ENCODE assay signal across 1 cellular context in genomic region chr1:150765229-150765976, GRCh38.
TF ChIP-seq lines count a peak whose summit lies in the region.

TSS of gene CTSS (minus strand) at chr1:150765778. CDS start at chr1:150764763, 1,015 bp downstream.

TF ChIP-seq in GM12878, 131 proteins besides CTCF, POLR2A, EP300 and RAD21 (continued from another document and continues in another):
- peak; percentile 100 for TF ChIP-seq SPI1 (IDR thresholded peaks at IDR 0.05; ENCODE audit: borderline replicate concordance, insufficient read depth, low read depth, low read length)
- no peak for TF ChIP-seq IRF3 (IDR thresholded peaks at IDR 0.05)
- TF ChIP-seq KLF5 (IDR thresholded peaks at IDR 0.05; ENCODE audit: partially characterized antibody): no peak
- no peak for TF ChIP-seq NR2C1 (IDR thresholded peaks at IDR 0.05)
- TF ChIP-seq MLLT1 (IDR thresholded peaks at IDR 0.05): 0 out of 2 replicates have a peak, but pooled peaks have one; percentile 10
- no peak for TF ChIP-seq TBL1XR1 (IDR thresholded peaks at IDR 0.05; ENCODE audit: low read depth, low read length)
- TF ChIP-seq FOXM1 (IDR thresholded peaks at IDR 0.05; ENCODE audit: low read depth, low read length): no peak; the same call in 1 of the 2 replicates
- peak; percentile 60 for TF ChIP-seq NFIC (IDR thresholded peaks at IDR 0.05; ENCODE audit: low read depth, low read length)
- no peak for TF ChIP-seq SMARCA5 (IDR thresholded peaks at IDR 0.05)
- peak in 1 of 2 experiments; percentile 42; a peak in 1 of 4 replicates for TF ChIP-seq ETV6 (conservative IDR thresholded peaks at IDR 0.05 in 1 of 2, IDR thresholded peaks at IDR 0.05 in 1 of 2; ENCODE audit: borderline replicate concordance in 1 of 2, low read depth in 1 of 2)
- TF ChIP-seq SMAD5 (IDR thresholded peaks at IDR 0.05; ENCODE audit: low read depth): 0 out of 2 replicates have a peak, but pooled peaks have one; percentile 45
- TF ChIP-seq, protein P1, sequence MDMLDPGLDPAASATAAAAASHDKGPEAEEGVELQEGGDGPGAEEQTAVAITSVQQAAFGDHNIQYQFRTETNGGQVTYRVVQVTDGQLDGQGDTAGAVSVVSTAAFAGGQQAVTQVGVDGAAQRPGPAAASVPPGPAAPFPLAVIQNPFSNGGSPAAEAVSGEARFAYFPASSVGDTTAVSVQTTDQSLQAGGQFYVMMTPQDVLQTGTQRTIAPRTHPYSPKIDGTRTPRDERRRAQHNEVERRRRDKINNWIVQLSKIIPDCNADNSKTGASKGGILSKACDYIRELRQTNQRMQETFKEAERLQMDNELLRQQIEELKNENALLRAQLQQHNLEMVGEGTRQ (IDR thresholded peaks at IDR 0.05; ENCODE audit: borderline replicate concordance, low read depth, low read length): peak; percentile 45; the same call in 1 of the 2 replicates
- no peak for TF ChIP-seq NR2F1 (conservative IDR thresholded peaks at IDR 0.05)
- no peak for TF ChIP-seq HDGF (IDR thresholded peaks at IDR 0.05)
- TF ChIP-seq RELA (IDR thresholded peaks at IDR 0.05; ENCODE audit: borderline replicate concordance, partially characterized antibody): no peak
- 0 out of 2 replicates have a peak, but pooled peaks have one; percentile 6 for TF ChIP-seq MEF2A (IDR thresholded peaks at IDR 0.05; ENCODE audit: insufficient read depth, low read depth, low read length)
- TF ChIP-seq ZZZ3 (IDR thresholded peaks at IDR 0.05; ENCODE audit: control insufficient read depth, insufficient read length, low read depth): no peak
- TF ChIP-seq, protein P2, sequence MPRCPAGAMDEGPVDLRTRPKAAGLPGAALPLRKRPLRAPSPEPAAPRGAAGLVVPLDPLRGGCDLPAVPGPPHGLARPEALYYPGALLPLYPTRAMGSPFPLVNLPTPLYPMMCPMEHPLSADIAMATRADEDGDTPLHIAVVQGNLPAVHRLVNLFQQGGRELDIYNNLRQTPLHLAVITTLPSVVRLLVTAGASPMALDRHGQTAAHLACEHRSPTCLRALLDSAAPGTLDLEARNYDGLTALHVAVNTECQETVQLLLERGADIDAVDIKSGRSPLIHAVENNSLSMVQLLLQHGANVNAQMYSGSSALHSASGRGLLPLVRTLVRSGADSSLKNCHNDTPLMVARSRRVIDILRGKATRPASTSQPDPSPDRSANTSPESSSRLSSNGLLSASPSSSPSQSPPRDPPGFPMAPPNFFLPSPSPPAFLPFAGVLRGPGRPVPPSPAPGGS (IDR thresholded peaks at IDR 0.05; ENCODE audit: borderline replicate concordance, insufficient read depth, low read depth, low read length, poor library complexity, severe bottlenecking): peak; percentile 50
- TF ChIP-seq GATAD2B (conservative IDR thresholded peaks at IDR 0.05; ENCODE audit: low read depth): no peak
- TF ChIP-seq, protein P3, sequence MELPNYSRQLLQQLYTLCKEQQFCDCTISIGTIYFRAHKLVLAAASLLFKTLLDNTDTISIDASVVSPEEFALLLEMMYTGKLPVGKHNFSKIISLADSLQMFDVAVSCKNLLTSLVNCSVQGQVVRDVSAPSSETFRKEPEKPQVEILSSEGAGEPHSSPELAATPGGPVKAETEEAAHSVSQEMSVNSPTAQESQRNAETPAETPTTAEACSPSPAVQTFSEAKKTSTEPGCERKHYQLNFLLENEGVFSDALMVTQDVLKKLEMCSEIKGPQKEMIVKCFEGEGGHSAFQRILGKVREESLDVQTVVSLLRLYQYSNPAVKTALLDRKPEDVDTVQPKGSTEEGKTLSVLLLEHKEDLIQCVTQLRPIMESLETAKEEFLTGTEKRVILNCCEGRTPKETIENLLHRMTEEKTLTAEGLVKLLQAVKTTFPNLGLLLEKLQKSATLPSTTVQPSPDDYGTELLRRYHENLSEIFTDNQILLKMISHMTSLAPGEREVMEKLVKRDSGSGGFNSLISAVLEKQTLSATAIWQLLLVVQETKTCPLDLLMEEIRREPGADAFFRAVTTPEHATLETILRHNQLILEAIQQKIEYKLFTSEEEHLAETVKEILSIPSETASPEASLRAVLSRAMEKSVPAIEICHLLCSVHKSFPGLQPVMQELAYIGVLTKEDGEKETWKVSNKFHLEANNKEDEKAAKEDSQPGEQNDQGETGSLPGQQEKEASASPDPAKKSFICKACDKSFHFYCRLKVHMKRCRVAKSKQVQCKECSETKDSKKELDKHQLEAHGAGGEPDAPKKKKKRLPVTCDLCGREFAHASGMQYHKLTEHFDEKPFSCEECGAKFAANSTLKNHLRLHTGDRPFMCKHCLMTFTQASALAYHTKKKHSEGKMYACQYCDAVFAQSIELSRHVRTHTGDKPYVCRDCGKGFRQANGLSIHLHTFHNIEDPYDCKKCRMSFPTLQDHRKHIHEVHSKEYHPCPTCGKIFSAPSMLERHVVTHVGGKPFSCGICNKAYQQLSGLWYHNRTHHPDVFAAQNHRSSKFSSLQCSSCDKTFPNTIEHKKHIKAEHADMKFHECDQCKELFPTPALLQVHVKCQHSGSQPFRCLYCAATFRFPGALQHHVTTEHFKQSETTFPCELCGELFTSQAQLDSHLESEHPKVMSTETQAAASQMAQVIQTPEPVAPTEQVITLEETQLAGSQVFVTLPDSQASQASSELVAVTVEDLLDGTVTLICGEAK (IDR thresholded peaks at IDR 0.05; ENCODE audit: borderline replicate concordance): no peak
- TF ChIP-seq STAT1 (conservative IDR thresholded peaks at IDR 0.05): no peak
- no peak for TF ChIP-seq ZNF622 (IDR thresholded peaks at IDR 0.05)
- TF ChIP-seq CHD2 (IDR thresholded peaks at IDR 0.05; ENCODE audit: borderline replicate concordance, low read depth, low read length): no peak
- TF ChIP-seq CEBPB (IDR thresholded peaks at IDR 0.05; ENCODE audit: borderline replicate concordance in 1 of 2, low read depth in 2 of 2, low read length in 2 of 2): peak in 1 of 2 experiments; percentile 62; a peak in 1 of 4 replicates
- no peak for TF ChIP-seq SP1 (IDR thresholded peaks at IDR 0.05; ENCODE audit: low read depth, low read length)
- TF ChIP-seq RAD51 (IDR thresholded peaks at IDR 0.05): peak; percentile 88
- TF ChIP-seq ZNF384 (IDR thresholded peaks at IDR 0.05; ENCODE audit: borderline replicate concordance, low read depth, low read length): no peak
- no peak for TF ChIP-seq BACH1 (IDR thresholded peaks at IDR 0.05; ENCODE audit: borderline replicate concordance)
- TF ChIP-seq E2F8 (IDR thresholded peaks at IDR 0.05; ENCODE audit: low read depth, partially characterized antibody): no peak
- TF ChIP-seq, protein P4, sequence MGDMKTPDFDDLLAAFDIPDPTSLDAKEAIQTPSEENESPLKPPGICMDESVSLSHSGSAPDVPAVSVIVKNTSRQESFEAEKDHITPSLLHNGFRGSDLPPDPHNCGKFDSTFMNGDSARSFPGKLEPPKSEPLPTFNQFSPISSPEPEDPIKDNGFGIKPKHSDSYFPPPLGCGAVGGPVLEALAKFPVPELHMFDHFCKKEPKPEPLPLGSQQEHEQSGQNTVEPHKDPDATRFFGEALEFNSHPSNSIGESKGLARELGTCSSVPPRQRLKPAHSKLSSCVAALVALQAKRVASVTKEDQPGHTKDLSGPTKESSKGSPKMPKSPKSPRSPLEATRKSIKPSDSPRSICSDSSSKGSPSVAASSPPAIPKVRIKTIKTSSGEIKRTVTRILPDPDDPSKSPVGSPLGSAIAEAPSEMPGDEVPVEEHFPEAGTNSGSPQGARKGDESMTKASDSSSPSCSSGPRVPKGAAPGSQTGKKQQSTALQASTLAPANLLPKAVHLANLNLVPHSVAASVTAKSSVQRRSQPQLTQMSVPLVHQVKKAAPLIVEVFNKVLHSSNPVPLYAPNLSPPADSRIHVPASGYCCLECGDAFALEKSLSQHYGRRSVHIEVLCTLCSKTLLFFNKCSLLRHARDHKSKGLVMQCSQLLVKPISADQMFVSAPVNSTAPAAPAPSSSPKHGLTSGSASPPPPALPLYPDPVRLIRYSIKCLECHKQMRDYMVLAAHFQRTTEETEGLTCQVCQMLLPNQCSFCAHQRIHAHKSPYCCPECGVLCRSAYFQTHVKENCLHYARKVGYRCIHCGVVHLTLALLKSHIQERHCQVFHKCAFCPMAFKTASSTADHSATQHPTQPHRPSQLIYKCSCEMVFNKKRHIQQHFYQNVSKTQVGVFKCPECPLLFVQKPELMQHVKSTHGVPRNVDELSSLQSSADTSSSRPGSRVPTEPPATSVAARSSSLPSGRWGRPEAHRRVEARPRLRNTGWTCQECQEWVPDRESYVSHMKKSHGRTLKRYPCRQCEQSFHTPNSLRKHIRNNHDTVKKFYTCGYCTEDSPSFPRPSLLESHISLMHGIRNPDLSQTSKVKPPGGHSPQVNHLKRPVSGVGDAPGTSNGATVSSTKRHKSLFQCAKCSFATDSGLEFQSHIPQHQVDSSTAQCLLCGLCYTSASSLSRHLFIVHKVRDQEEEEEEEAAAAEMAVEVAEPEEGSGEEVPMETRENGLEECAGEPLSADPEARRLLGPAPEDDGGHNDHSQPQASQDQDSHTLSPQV (IDR thresholded peaks at IDR 0.05): no peak
- TF ChIP-seq, protein P5, sequence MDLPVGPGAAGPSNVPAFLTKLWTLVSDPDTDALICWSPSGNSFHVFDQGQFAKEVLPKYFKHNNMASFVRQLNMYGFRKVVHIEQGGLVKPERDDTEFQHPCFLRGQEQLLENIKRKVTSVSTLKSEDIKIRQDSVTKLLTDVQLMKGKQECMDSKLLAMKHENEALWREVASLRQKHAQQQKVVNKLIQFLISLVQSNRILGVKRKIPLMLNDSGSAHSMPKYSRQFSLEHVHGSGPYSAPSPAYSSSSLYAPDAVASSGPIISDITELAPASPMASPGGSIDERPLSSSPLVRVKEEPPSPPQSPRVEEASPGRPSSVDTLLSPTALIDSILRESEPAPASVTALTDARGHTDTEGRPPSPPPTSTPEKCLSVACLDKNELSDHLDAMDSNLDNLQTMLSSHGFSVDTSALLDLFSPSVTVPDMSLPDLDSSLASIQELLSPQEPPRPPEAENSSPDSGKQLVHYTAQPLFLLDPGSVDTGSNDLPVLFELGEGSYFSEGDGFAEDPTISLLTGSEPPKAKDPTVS (IDR thresholded peaks at IDR 0.05; ENCODE audit: low read depth, low read length): no peak
- no peak for TF ChIP-seq SMAD1 (IDR thresholded peaks at IDR 0.05; ENCODE audit: low read depth, partially characterized antibody)
- TF ChIP-seq SRF (IDR thresholded peaks at IDR 0.05; ENCODE audit: low read depth in 2 of 2, low read length in 2 of 2): no peak
- TF ChIP-seq FOS (IDR thresholded peaks at IDR 0.05; ENCODE audit: borderline replicate concordance, extremely low read depth, insufficient read length): no peak
- TF ChIP-seq JUNB (IDR thresholded peaks at IDR 0.05): peak; percentile 63
- TF ChIP-seq ATF2 (IDR thresholded peaks at IDR 0.05; ENCODE audit: low read length): peak; percentile 15; the same call in 1 of the 2 replicates
- no peak for TF ChIP-seq CBFB (IDR thresholded peaks at IDR 0.05; ENCODE audit: low read depth)
- TF ChIP-seq ZBED1 (IDR thresholded peaks at IDR 0.05; ENCODE audit: borderline replicate concordance): peak; percentile 71
- no peak for TF ChIP-seq NFXL1 (IDR thresholded peaks at IDR 0.05; ENCODE audit: borderline replicate concordance)
